8 cellular contexts compared by ENCODE assay signal in the genomic region with DNA sequence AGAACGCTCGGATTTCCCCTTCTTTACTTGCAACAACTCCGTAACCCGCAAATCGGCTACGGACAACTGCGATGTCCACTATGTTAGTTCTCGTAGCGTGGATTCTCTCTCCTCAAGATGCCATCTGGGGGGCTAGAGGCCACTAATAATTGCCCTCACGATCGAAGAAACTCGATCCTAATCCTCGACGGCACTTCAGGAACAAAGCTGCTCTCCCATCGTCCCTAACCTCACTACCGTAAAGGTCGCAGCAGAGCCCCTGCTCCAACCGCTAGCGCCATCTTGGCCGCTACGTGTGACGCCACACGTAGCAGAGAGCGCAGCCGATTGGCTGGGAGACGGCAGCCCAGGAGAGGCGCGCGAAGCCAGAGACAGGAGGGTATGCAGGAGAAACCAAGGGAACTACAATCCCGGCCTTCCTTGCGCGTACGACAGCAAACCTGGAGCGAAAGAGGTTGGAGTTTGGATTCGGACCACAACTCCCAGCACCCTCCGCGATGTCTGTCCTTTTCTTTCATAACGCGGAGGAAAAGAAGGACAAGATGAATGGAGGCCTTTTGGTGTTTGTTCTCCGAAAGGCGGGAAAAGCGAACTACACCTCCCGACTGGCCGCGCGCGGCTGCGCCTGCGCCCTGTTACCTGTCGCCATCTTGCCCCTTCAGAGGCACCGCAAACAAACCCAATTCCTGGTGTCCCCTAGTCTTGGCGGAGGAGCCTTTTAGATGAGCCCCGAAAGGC. TPM values are rescaled to one million over a fixed set of nuclear protein-coding genes. Genes with fewer than 3 reads are reported as not detected.
A peak's percentile ranks its signal among the peaks of the same experiment; 100 is the strongest.
DNase-seq lines count a peak whose midpoint lies in the region; ATAC-seq, FAIRE-seq and TF ChIP-seq lines count a peak whose summit lies in the region.

A gene with protein sequence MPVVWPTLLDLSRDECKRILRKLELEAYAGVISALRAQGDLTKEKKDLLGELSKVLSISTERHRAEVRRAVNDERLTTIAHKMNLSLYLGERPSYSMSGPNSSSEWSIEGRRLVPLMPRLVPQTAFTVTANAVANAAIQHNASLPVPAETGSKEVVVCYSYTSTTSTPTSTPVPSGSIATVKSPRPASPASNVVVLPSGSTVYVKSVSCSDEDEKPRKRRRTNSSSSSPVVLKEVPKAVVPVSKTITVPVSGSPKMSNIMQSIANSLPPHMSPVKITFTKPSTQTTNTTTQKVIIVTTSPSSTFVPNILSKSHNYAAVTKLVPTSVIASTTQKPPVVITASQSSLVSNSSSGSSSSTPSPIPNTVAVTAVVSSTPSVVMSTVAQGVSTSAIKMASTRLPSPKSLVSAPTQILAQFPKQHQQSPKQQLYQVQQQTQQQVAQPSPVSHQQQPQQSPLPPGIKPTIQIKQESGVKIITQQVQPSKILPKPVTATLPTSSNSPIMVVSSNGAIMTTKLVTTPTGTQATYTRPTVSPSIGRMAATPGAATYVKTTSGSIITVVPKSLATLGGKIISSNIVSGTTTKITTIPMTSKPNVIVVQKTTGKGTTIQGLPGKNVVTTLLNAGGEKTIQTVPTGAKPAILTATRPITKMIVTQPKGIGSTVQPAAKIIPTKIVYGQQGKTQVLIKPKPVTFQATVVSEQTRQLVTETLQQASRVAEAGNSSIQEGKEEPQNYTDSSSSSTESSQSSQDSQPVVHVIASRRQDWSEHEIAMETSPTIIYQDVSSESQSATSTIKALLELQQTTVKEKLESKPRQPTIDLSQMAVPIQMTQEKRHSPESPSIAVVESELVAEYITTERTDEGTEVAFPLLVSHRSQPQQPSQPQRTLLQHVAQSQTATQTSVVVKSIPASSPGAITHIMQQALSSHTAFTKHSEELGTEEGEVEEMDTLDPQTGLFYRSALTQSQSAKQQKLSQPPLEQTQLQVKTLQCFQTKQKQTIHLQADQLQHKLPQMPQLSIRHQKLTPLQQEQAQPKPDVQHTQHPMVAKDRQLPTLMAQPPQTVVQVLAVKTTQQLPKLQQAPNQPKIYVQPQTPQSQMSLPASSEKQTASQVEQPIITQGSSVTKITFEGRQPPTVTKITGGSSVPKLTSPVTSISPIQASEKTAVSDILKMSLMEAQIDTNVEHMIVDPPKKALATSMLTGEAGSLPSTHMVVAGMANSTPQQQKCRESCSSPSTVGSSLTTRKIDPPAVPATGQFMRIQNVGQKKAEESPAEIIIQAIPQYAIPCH (N-terminal part only) (plus strand): TSS at position 635 of the 738 bp plus-strand sequence. CDS start 1,921 bp downstream, outside the sequence.

- peak within 1 kb of the TSS; percentile 89 for H3K27ac Mint-ChIP-seq in activated CD8-positive, alpha-beta memory T cell treated with anti-CD3 and anti-CD28 coated beads, Interleukin-2, amount 10 ng/mL, durations not matched to agents 7 days and 5 days
- H3K27ac Mint-ChIP-seq in memory B cell = peak within 1 kb of the TSS; percentile 97

- DNase-seq in COR-L47 (lab: John Stamatoyannopoulos, UW) = peak; percentile 99
- peak in 75 of 76 experiments; percentile 53 to 96 (median 90) for DNase-seq in HUDEP-2 (lab: John Stamatoyannopoulos, UW; ENCODE audit: unreplicated experiment in 76 of 76)
- DNase-seq in NT2/D1 (ENCODE audit: low read depth, low spot score) = peak; percentile 98
- peak; percentile 96 for DNase-seq in activated CD8-positive, alpha-beta memory T cell treated with anti-CD3 and anti-CD28 coated beads, Interleukin-2, amount 10 ng/mL, durations not matched to agents 7 days and 5 days
- DNase-seq in H1 (ENCODE audit: low read depth in 1 of 2, low spot score in 2 of 2) = peak; percentile 89 to 98
- peak; percentile 78 to 79 for DNase-seq in memory B cell (ENCODE audit: low spot score in 2 of 2)
- DNase-seq in stimulated activated CD8-positive, alpha-beta memory T cell treated with anti-CD3 and anti-CD28 coated beads, Interleukin-12 subunit alpha, Interleukin-12 subunit beta, amount 100 ng/mL, for 24 hours (ENCODE audit: extremely low read depth) = peak; percentile 73

- H3K23me2 ChIP-seq in H1 (ENCODE audit: low read depth, low read length) = peaks cover 3% of the 10 kb centered on the region; the same call in 1 of the 2 replicates

- peak within 1 kb of the TSS; percentile 38; the same call in 1 of the 2 replicates for H2BK15ac ChIP-seq in H1 (ENCODE audit: low read length)

- peaks cover 28% of the 10 kb centered on the region for H3K36me3 Mint-ChIP-seq in activated CD8-positive, alpha-beta memory T cell treated with anti-CD3 and anti-CD28 coated beads, Interleukin-2, amount 10 ng/mL, durations not matched to agents 7 days and 5 days
- peaks cover 6% of the 10 kb centered on the region for H3K36me3 Mint-ChIP-seq in memory B cell

- TF ChIP-seq RAD21 in H1 (IDR thresholded peaks at IDR 0.05 in 1 of 2, conservative IDR thresholded peaks at IDR 0.05 in 1 of 2; ENCODE audit: low read depth in 2 of 2, low read length in 2 of 2) = no peak

- H3K36me3 ChIP-seq in NT2/D1 (ENCODE audit: insufficient read depth, insufficient read length, low read length) = peaks cover 40% of the 10 kb centered on the region
- H3K36me3 ChIP-seq in H1 (ENCODE audit: control insufficient read depth in 2 of 4, insufficient read depth in 4 of 4, low read length in 3 of 4) = peaks cover 0 to 22% (median 1%) of the 10 kb centered on the region in 4 experiments; a peak in 2 of 8 replicates

- no peaks in the 10 kb centered on the region for H3K9me3 Mint-ChIP-seq in activated CD8-positive, alpha-beta memory T cell treated with anti-CD3 and anti-CD28 coated beads, Interleukin-2, amount 10 ng/mL, durations not matched to agents 7 days and 5 days (ENCODE audit: low read depth)
- H3K9me3 Mint-ChIP-seq in memory B cell = no peaks in the 10 kb centered on the region

- H3K27me3 ChIP-seq in NT2/D1 (ENCODE audit: insufficient read depth, insufficient read length) (no peaks in the 10 kb centered on the region), H1 (replicated peaks in 1 of 4; ENCODE audit: control insufficient read depth in 3 of 4, extremely low read depth in 1 of 4, insufficient read depth in 3 of 4, low read length in 3 of 4) (no peaks in the 10 kb centered on the region)

- 2% methylated on average over 51 of the region's 53 CpGs; no CpG with 5 or more reads in 1 of the 2 experiments for WGBS in H1 (ENCODE audit: extremely low coverage in 1 of 2, insufficient coverage in 1 of 2, insufficient read length in 1 of 2, insufficient replicate concordance in 2 of 2, low coverage in 1 of 2, low lambda C conversion rate in 2 of 2, missing lambda C conversion rate in 1 of 2), 2 experiments

- no peaks in the 10 kb centered on the region; the same call in 1 of the 2 replicates for H3K79me1 ChIP-seq in H1 (ENCODE audit: low read depth, low read length)

- peak within 1 kb of the TSS; percentile 85 for H3K4me3 Mint-ChIP-seq in activated CD8-positive, alpha-beta memory T cell treated with anti-CD3 and anti-CD28 coated beads, Interleukin-2, amount 10 ng/mL, durations not matched to agents 7 days and 5 days
- H3K4me3 Mint-ChIP-seq in memory B cell = peak within 1 kb of the TSS; percentile 91

- CTCF ChIA-PET in activated CD8-positive, alpha-beta memory T cell treated with anti-CD3 and anti-CD28 coated beads, Interleukin-2, amount 10 ng/mL, durations not matched to agents 7 days and 5 days (lab: Charles Lee) = no interaction called here
- CTCF ChIA-PET in H1 (lab: Charles Lee; ENCODE audit: partially characterized antibody) = interaction anchor here (1.1 to 3.5 kb wide), 5 partner anchors 11 to 236 kb away, joined by 3 to 21 read pairs (median 13); no protein-coding TSS in a partner anchor

- peak; percentile 98 for TF ChIP-seq POLR2A in H1 (IDR thresholded peaks at IDR 0.05; ENCODE audit: control extremely low read depth in 1 of 2, low read depth in 2 of 2, low read length in 2 of 2)

- no peak within 1 kb of the TSS for H3K14ac ChIP-seq in H1 (ENCODE audit: insufficient read length)

- peak within 1 kb of the TSS; percentile 95 for H4K8ac ChIP-seq in H1 (ENCODE audit: extremely low read depth, insufficient read depth, low read length)

- no peak within 1 kb of the TSS for H3K23ac ChIP-seq in H1 (ENCODE audit: insufficient read length)

- H3K4me3 ChIP-seq in NT2/D1 (ENCODE audit: insufficient read length, low read depth) (peak within 1 kb of the TSS; percentile 92), H1 (ENCODE audit: extremely low read depth in 1 of 4, insufficient read depth in 2 of 4, low read depth in 3 of 4, low read length in 4 of 4) (peak within 1 kb of the TSS; percentile 77 to 99 (median 96))

- no peaks in the 10 kb centered on the region for H3K4me1 ChIP-seq in NT2/D1 (ENCODE audit: insufficient read depth, insufficient read length)
- peaks cover 0 to 20% (median 1%) of the 10 kb centered on the region in 4 experiments; a peak in 5 of 7 replicates for H3K4me1 ChIP-seq in H1 (replicated peaks in 1 of 4; ENCODE audit: control insufficient read depth in 3 of 4, insufficient read depth in 4 of 4, low read length in 3 of 4)

- H4K5ac ChIP-seq in H1 (ENCODE audit: insufficient read length, low read depth, low read length) = peak within 1 kb of the TSS; percentile 84

- POLR2A ChIA-PET in H1 (lab: Charles Lee; ENCODE audit: partially characterized antibody) = interaction anchor here (0.9 to 6.5 kb wide), 4 partner anchors 10 to 87 kb away, joined by 3 to 87 read pairs (median 3); no protein-coding TSS in a partner anchor

- no peaks in the 10 kb centered on the region for H4K20me1 ChIP-seq in H1 (replicated peaks in 1 of 2; ENCODE audit: control insufficient read depth in 1 of 2, insufficient read depth in 2 of 2, low read length in 2 of 2)

- H4K91ac ChIP-seq in H1 (replicated peaks; ENCODE audit: insufficient read length, low read length) = peak within 1 kb of the TSS; percentile 69

- peak; percentile 96 for FAIRE-seq in H1 (lab: Jason Lieb, UNC)

- no peak for TF ChIP-seq EP300 in H1 (IDR thresholded peaks at IDR 0.05; ENCODE audit: borderline replicate concordance in 1 of 2, low read depth in 2 of 2, low read length in 2 of 2)

- H3K56ac ChIP-seq in H1 (replicated peaks; ENCODE audit: insufficient read length, low read depth, low read length) = peak within 1 kb of the TSS; percentile 55

- H3K9ac ChIP-seq in NT2/D1 (ENCODE audit: insufficient read length, low read depth) = peak within 1 kb of the TSS; percentile 97
- peak within 1 kb of the TSS; percentile 97 to 100 (median 98) for H3K9ac ChIP-seq in H1 (replicated peaks in 1 of 4; ENCODE audit: extremely low read depth in 1 of 4, low read depth in 3 of 4, low read length in 3 of 4)

- no peak for TF ChIP-seq CTCF in H1 (IDR thresholded peaks at IDR 0.05; ENCODE audit: control extremely low read depth in 1 of 3, insufficient read depth in 1 of 3, low read depth in 1 of 3, low read length in 3 of 3)

- peak within 1 kb of the TSS; percentile 98 for H3K27ac ChIP-seq in H1 (ENCODE audit: low read depth, low read length)

- peak within 1 kb of the TSS; percentile 47 for H3K4ac ChIP-seq in H1 (replicated peaks; ENCODE audit: insufficient read length, low read depth, low read length)

- no peaks in the 10 kb centered on the region for H3K9me3 ChIP-seq in NT2/D1 (ENCODE audit: insufficient read depth, low read length)
- no peaks in the 10 kb centered on the region for H3K9me3 ChIP-seq in H1 (ENCODE audit: insufficient read depth in 2 of 2, low read depth in 1 of 2, low read length in 1 of 2)

- peak within 1 kb of the TSS; percentile 99 for H2BK5ac ChIP-seq in H1 (ENCODE audit: low read depth, low read length)

- peak within 1 kb of the TSS; percentile 99; the same call in 1 of the 2 replicates for H2AK5ac ChIP-seq in H1 (ENCODE audit: low read depth, low read length)

- H2AFZ ChIP-seq in H1 (ENCODE audit: low read length) = peak within 1 kb of the TSS; percentile 82; the same call in 1 of the 2 replicates

- H3K79me2 ChIP-seq in H1 (ENCODE audit: control insufficient read depth in 1 of 2, insufficient read depth in 2 of 2, low read length in 2 of 2) = peaks cover 0 to 53% of the 10 kb centered on the region in 2 experiments; a peak in 3 of 4 replicates

- H3K27me3 Mint-ChIP-seq in activated CD8-positive, alpha-beta memory T cell treated with anti-CD3 and anti-CD28 coated beads, Interleukin-2, amount 10 ng/mL, durations not matched to agents 7 days and 5 days = no peaks in the 10 kb centered on the region
- no peaks in the 10 kb centered on the region for H3K27me3 Mint-ChIP-seq in memory B cell

- H3K4me1 Mint-ChIP-seq in activated CD8-positive, alpha-beta memory T cell treated with anti-CD3 and anti-CD28 coated beads, Interleukin-2, amount 10 ng/mL, durations not matched to agents 7 days and 5 days = peaks cover 29% of the 10 kb centered on the region
- peaks cover 25% of the 10 kb centered on the region for H3K4me1 Mint-ChIP-seq in memory B cell

- peak within 1 kb of the TSS; percentile 77 to 89 for H3K4me2 ChIP-seq in H1 (ENCODE audit: insufficient read depth in 1 of 2, low read depth in 2 of 2, low read length in 2 of 2)

- H3K18ac ChIP-seq in H1 (ENCODE audit: extremely low read depth, low read length) = peak within 1 kb of the TSS; percentile 84

- H2BK20ac ChIP-seq in H1 (ENCODE audit: low read length) = peak within 1 kb of the TSS; percentile 26; the same call in 1 of the 2 replicates

- H2BK120ac ChIP-seq in H1 (replicated peaks; ENCODE audit: low read depth, low read length) = peak within 1 kb of the TSS; percentile 68

- ATAC-seq in GM21381 (IDR thresholded peaks at IDR 0.05; ENCODE audit: unreplicated experiment) = peak; percentile 92
- peak; percentile 94 for ATAC-seq in activated CD8-positive, alpha-beta memory T cell treated with anti-CD3 and anti-CD28 coated beads, Interleukin-2, amount 10 ng/mL, durations not matched to agents 7 days and 5 days
- peak; percentile 92 for ATAC-seq in memory B cell (ENCODE audit: low read depth)

- H2BK12ac ChIP-seq in H1 (ENCODE audit: low read depth, low read length) = peak within 1 kb of the TSS; percentile 98

RNA-seq across cellular contexts. Expression of the gene that starts here (rescaled TPM):
- total RNA-seq in activated CD8-positive, alpha-beta memory T cell treated with anti-CD3 and anti-CD28 coated beads, Interleukin-2, amount 10 ng/mL, durations not matched to agents 7 days and 5 days = 10 to 100 TPM; 34.9 to 42.0 TPM
- 32.2 and 34.6 TPM in 2 replicates for total RNA-seq in H1 (2021; fragmentation: NEBNext Ultra II Directional; extraction: Animal tissue kit (Norgen Biotek cat#: 25700))
- 26.5 and 29.6 TPM in 2 replicates for polyA plus RNA-seq in H1 (2011; rRNA removed)
- 26.0 TPM for polyA plus RNA-seq in H1 (2011; cell fraction: cytosol; rRNA removed)
- 85.5 TPM for polyA plus RNA-seq in H1 (2011; cell fraction: nucleus; rRNA removed)
- 19.6 to 31.9 TPM (median 28.0 TPM) in 4 replicates for polyA plus RNA-seq in H1 (2012, experiment 1 of 2)
- 1.8 TPM for polyA plus RNA-seq in H1 (2012, experiment 2 of 2)
- 29.5 TPM for polyA plus RNA-seq in H1 (2013, experiment 1 of 2)
- 23.4 TPM for polyA plus RNA-seq in H1 (2013, experiment 2 of 2)
- polyA minus RNA-seq in H1 (2011; rRNA and poly(A)+ RNA removed) = 63.0 and 64.6 TPM in 2 replicates
- polyA minus RNA-seq in H1 (2011; cell fraction: cytosol; rRNA and poly(A)+ RNA removed) = 21.4 TPM
- 114 TPM for polyA minus RNA-seq in H1 (2011; cell fraction: nucleus; rRNA and poly(A)+ RNA removed)

Comparison
In these comparisons a context has a peak if more than half of its experiments do, and no peak if none do; other contexts are left out.
1. Peak in every context shown above with its lines: DNase-seq, ATAC-seq, H3K4me3 ChIP-seq and H3K27ac ChIP-seq.